ENCODE assay signal across 26 cellular contexts in genomic region chr4:33218238-33218637, GRCh38.
"Had no signal": no experiment of that assay in that cellular context is flagged by ENCODE, and none has a peak within 500 bp of the region (broad histone marks: within the 10 kb centered on the region; RNA-seq: fewer than 3 reads in every experiment).

No MANE protein-coding gene starts in this region.

- ATAC-seq: activated T-cell treated with anti-CD3 and anti-CD28 coated beads, Interleukin-2, amount 50 U/mL, for 4 hours; activated T-helper 17 cell treated with anti-CD3 and anti-CD28 coated beads, Interleukin-2, amount 50 U/mL, for 72 hours; body of pancreas; foreskin keratinocyte; gastrocnemius medialis; WTC11 had no signal

- H3K36me3 Mint-ChIP-seq: activated naive CD8-positive, alpha-beta T cell; WTC11 had no signal

- H3K4me1 Mint-ChIP-seq: activated CD4-positive, alpha-beta memory T cell treated with anti-CD3 and anti-CD28 coated beads, Interleukin-2, amount 10 ng/mL, durations not matched to agents 7 days and 5 days; activated CD4-positive, alpha-beta T cell treated with anti-CD3 and anti-CD28 coated beads, Interleukin-2, amount 10 ng/mL, durations not matched to agents 7 days and 5 days; activated T-helper 17 cell treated with anti-CD3 and anti-CD28 coated beads, Interleukin-2, amount 50 U/mL, for 72 hours had no signal

- H3K4me3 Mint-ChIP-seq: activated CD4-positive, alpha-beta memory T cell treated with anti-CD3 and anti-CD28 coated beads, Interleukin-2, amount 10 ng/mL, durations not matched to agents 7 days and 5 days; activated CD4-positive, alpha-beta T cell treated with anti-CD3 and anti-CD28 coated beads, Interleukin-2, amount 10 ng/mL, durations not matched to agents 7 days and 5 days; activated naive CD8-positive, alpha-beta T cell; activated T-cell treated with anti-CD3 and anti-CD28 coated beads, Interleukin-2, amount 50 U/mL, for 4 hours; activated T-helper 17 cell treated with anti-CD3 and anti-CD28 coated beads, Interleukin-2, amount 50 U/mL, for 72 hours; WTC11 had no signal

- DNase-seq: activated CD4-positive, alpha-beta memory T cell treated with anti-CD3 and anti-CD28 coated beads, Interleukin-2, amount 10 ng/mL, durations not matched to agents 7 days and 5 days; activated CD4-positive, alpha-beta T cell treated with anti-CD3 and anti-CD28 coated beads for 1 hour; activated CD4-positive, alpha-beta T cell treated with anti-CD3 and anti-CD28 coated beads for 4 hours; activated CD4-positive, alpha-beta T cell treated with anti-CD3 and anti-CD28 coated beads, Interleukin-2, amount 10 ng/mL, durations not matched to agents 7 days and 5 days; activated CD4-positive, alpha-beta T cell treated with anti-CD3 and anti-CD28 coated beads, Interleukin-2, amount 50 U/mL, for 4 hours; activated CD8-positive, alpha-beta memory T cell treated with anti-CD3 and anti-CD28 coated beads, Interleukin-2, amount 50 U/mL, for 48 hours; activated effector memory CD4-positive, alpha-beta T cell treated with Interleukin-2 at 50 U/mL for 16 hours; activated gamma-delta T cell treated with Interleukin-2 at 50 U/mL for 16 hours; activated naive CD4-positive, alpha-beta T cell treated with anti-CD3 and anti-CD28 coated beads, Interleukin-2, amount 50 U/mL, for 16 hours; activated naive CD4-positive, alpha-beta T cell treated with Interleukin-2 at 50 U/mL for 16 hours; activated T-cell treated with anti-CD3 and anti-CD28 coated beads for 4 hours; activated T-cell treated with anti-CD3 and anti-CD28 coated beads, Interleukin-2, amount 50 U/mL, for 4 hours; amygdala; aorta; body of pancreas; caudate nucleus; cortex of kidney; effector CD8-positive, alpha-beta T cell; esophagus squamous epithelium; foreskin keratinocyte; gastrocnemius medialis; glutamatergic neuron; T-helper 2 cell had no signal

- H3K27ac Mint-ChIP-seq: activated CD4-positive, alpha-beta memory T cell treated with anti-CD3 and anti-CD28 coated beads, Interleukin-2, amount 10 ng/mL, durations not matched to agents 7 days and 5 days; activated CD4-positive, alpha-beta T cell treated with anti-CD3 and anti-CD28 coated beads, Interleukin-2, amount 10 ng/mL, durations not matched to agents 7 days and 5 days; activated naive CD8-positive, alpha-beta T cell; activated T-helper 17 cell treated with anti-CD3 and anti-CD28 coated beads, Interleukin-2, amount 50 U/mL, for 72 hours; WTC11 had no signal

- H3K27me3 Mint-ChIP-seq: activated CD4-positive, alpha-beta memory T cell treated with anti-CD3 and anti-CD28 coated beads, Interleukin-2, amount 10 ng/mL, durations not matched to agents 7 days and 5 days; activated CD4-positive, alpha-beta T cell treated with anti-CD3 and anti-CD28 coated beads, Interleukin-2, amount 10 ng/mL, durations not matched to agents 7 days and 5 days; activated naive CD8-positive, alpha-beta T cell; activated T-helper 17 cell treated with anti-CD3 and anti-CD28 coated beads, Interleukin-2, amount 50 U/mL, for 72 hours had no signal

- H3K4me3 ChIP-seq: body of pancreas, esophagus squamous epithelium, gastrocnemius medialis had no signal
